Comparison of ENCODE assay signal across 8 cellular contexts in genomic region chr5:144169904-144170275, GRCh38. TPM values are rescaled to one million over a fixed set of nuclear protein-coding genes. Genes with fewer than 3 reads are reported as not detected.
A peak's percentile ranks its signal among the peaks of the same experiment; 100 is the strongest.
DNase-seq lines count a peak whose midpoint lies in the region; ATAC-seq, FAIRE-seq and TF ChIP-seq lines count a peak whose summit lies in the region.

No MANE protein-coding gene starts in this region.

- H3K9me3 Mint-ChIP-seq in activated naive CD4-positive, alpha-beta T cell treated with anti-CD3 and anti-CD28 coated beads, Interleukin-2, amount 10 ng/mL, durations not matched to agents 7 days and 5 days, result no peaks in the 10 kb centered on the region
- H3K9me3 Mint-ChIP-seq in activated naive CD4-positive, alpha-beta T cell treated with anti-CD3 and anti-CD28 coated beads, Interleukin-2, amount 50 U/mL, for 72 hours, result peaks cover 6% of the 10 kb centered on the region in 2 donors

- H3K27me3 Mint-ChIP-seq in activated naive CD4-positive, alpha-beta T cell treated with anti-CD3 and anti-CD28 coated beads, Interleukin-2, amount 10 ng/mL, durations not matched to agents 7 days and 5 days, result peaks cover 4% of the 10 kb centered on the region

- peak overlapping the region; percentile 89 for H3K27ac Mint-ChIP-seq in activated naive CD4-positive, alpha-beta T cell treated with anti-CD3 and anti-CD28 coated beads, Interleukin-2, amount 10 ng/mL, durations not matched to agents 7 days and 5 days
- H3K27ac Mint-ChIP-seq in activated naive CD4-positive, alpha-beta T cell treated with anti-CD3 and anti-CD28 coated beads, Interleukin-2, amount 50 U/mL, for 72 hours, result peak overlapping the region; percentile 94 to 97

- TF ChIP-seq EP300 in upper lobe of left lung (IDR thresholded peaks at IDR 0.05), result no peak

- peaks cover 13 to 30% of the 10 kb centered on the region in 2 donors for H3K4me1 ChIP-seq in left lung
- H3K4me1 ChIP-seq in upper lobe of left lung, result peaks cover 17 to 22% (median 19%) of the 10 kb centered on the region in 4 donors

- intact Hi-C loops in left lung (cut with DNase I), result no loop called here

- H3K36me3 ChIP-seq in left lung (peaks cover 0 to 21% of the 10 kb centered on the region in 2 donors), upper lobe of left lung (peaks cover 3 to 35% (median 6%) of the 10 kb centered on the region in 4 donors)

- no peaks in the 10 kb centered on the region for H3K9me3 ChIP-seq in left lung
- no peaks in the 10 kb centered on the region for H3K9me3 ChIP-seq in upper lobe of left lung

- H3K27ac ChIP-seq in left lung (peak overlapping the region; percentile 85 to 86), upper lobe of left lung (peak overlapping the region; percentile 84 to 90 (median 86))

- H3K4me1 Mint-ChIP-seq in activated naive CD4-positive, alpha-beta T cell treated with anti-CD3 and anti-CD28 coated beads, Interleukin-2, amount 10 ng/mL, durations not matched to agents 7 days and 5 days, result peaks cover 45% of the 10 kb centered on the region

- ATAC-seq in activated naive CD4-positive, alpha-beta T cell treated with anti-CD3 and anti-CD28 coated beads, Interleukin-2, amount 50 U/mL, for 72 hours, result no peak
- ATAC-seq in left lung, result no peak
- ATAC-seq in upper lobe of left lung (ENCODE audit: low FRiP score in 2 of 2), result peak in 1 of 2 donors; percentile 11
- ATAC-seq in GM18517 (IDR thresholded peaks at IDR 0.05; ENCODE audit: unreplicated experiment), result no peak

- peaks cover 0 to 13% of the 10 kb centered on the region in 2 donors for H3K27me3 ChIP-seq in left lung
- H3K27me3 ChIP-seq in upper lobe of left lung, result no peaks in the 10 kb centered on the region

- DNase-seq in activated naive CD4-positive, alpha-beta T cell treated with anti-CD3 and anti-CD28 coated beads, Interleukin-2, amount 10 ng/mL, durations not matched to agents 7 days and 5 days, result no peak
- no peak for DNase-seq in activated naive CD4-positive, alpha-beta T cell (lab: John Stamatoyannopoulos, UW)
- no peak for DNase-seq in activated naive CD4-positive, alpha-beta T cell treated with anti-CD3 and anti-CD28 coated beads, Interleukin-2, amount 50 U/mL, for 72 hours (ENCODE audit: low spot score in 2 of 2)
- DNase-seq in left lung (no peak), upper lobe of left lung (no peak), HTR-8/SVneo (ENCODE audit: insufficient read length, low spot score) (no peak), NCI-H1092 (lab: John Stamatoyannopoulos, UW) (no peak)

- TF ChIP-seq CTCF in left lung (IDR thresholded peaks at IDR 0.05) (no peak), upper lobe of left lung (IDR thresholded peaks at IDR 0.05) (no peak)

- 4% methylated on average over 12 of the region's 12 CpGs for WGBS in upper lobe of left lung, 2 donors

- no peak for TF ChIP-seq POLR2A in upper lobe of left lung (IDR thresholded peaks at IDR 0.05)

- peaks cover 25% of the 10 kb centered on the region for H3K36me3 Mint-ChIP-seq in activated naive CD4-positive, alpha-beta T cell treated with anti-CD3 and anti-CD28 coated beads, Interleukin-2, amount 10 ng/mL, durations not matched to agents 7 days and 5 days
- peaks cover 16 to 38% of the 10 kb centered on the region in 2 donors for H3K36me3 Mint-ChIP-seq in activated naive CD4-positive, alpha-beta T cell treated with anti-CD3 and anti-CD28 coated beads, Interleukin-2, amount 50 U/mL, for 72 hours

- H3K4me3 Mint-ChIP-seq in activated naive CD4-positive, alpha-beta T cell treated with anti-CD3 and anti-CD28 coated beads, Interleukin-2, amount 10 ng/mL, durations not matched to agents 7 days and 5 days, result peak overlapping the region; percentile 85

- H3K4me3 ChIP-seq in left lung (peak overlapping the region; percentile 73 to 76), upper lobe of left lung (peak overlapping the region; percentile 69 to 91 (median 83))

- CTCF ChIA-PET in activated naive CD4-positive, alpha-beta T cell treated with anti-CD3 and anti-CD28 coated beads, Interleukin-2, amount 10 ng/mL, durations not matched to agents 7 days and 5 days (lab: Charles Lee), result interaction anchor here (1.0 to 1.8 kb wide), 2 partner anchors 18 to 21 kb away, joined by 5 to 6 read pairs; no protein-coding TSS in a partner anchor

- no peak for FAIRE-seq in HTR-8/SVneo (lab: Jason Lieb, UNC)

RNA-seq across cellular contexts. Expression of gene YIPF5, which starts 0.6 kb away (rescaled TPM):
- 10 to 100 TPM; 36.6 to 47.8 TPM for total RNA-seq in activated naive CD4-positive, alpha-beta T cell treated with anti-CD3 and anti-CD28 coated beads, Interleukin-2, amount 50 U/mL, for 72 hours
- total RNA-seq in left lung (10 to 100 TPM; 63.4 to 67.2 TPM), upper lobe of left lung (10 to 100 TPM in 5 of 6 donors, 1 to 10 TPM in 1; 9.4 to 45.2 (median 30.9) TPM)

RNA-seq across cellular contexts. Expression of gene KCTD16, which starts 0.8 kb away (rescaled TPM):
- total RNA-seq in activated naive CD4-positive, alpha-beta T cell treated with anti-CD3 and anti-CD28 coated beads, Interleukin-2, amount 50 U/mL, for 72 hours, result 1 to 10 TPM in 1 of 2 donors, under 1 TPM in 1; 0.23 to 1.4 TPM
- total RNA-seq in left lung (under 1 TPM; 0.60 to 0.73 TPM), upper lobe of left lung (1 to 10 TPM in 1 of 6 donors, under 1 TPM in 5; under 0.01 to 1.7 (median 0.27) TPM)
